Comparison of ENCODE assay signal across 12 cellular contexts in the genomic region with DNA sequence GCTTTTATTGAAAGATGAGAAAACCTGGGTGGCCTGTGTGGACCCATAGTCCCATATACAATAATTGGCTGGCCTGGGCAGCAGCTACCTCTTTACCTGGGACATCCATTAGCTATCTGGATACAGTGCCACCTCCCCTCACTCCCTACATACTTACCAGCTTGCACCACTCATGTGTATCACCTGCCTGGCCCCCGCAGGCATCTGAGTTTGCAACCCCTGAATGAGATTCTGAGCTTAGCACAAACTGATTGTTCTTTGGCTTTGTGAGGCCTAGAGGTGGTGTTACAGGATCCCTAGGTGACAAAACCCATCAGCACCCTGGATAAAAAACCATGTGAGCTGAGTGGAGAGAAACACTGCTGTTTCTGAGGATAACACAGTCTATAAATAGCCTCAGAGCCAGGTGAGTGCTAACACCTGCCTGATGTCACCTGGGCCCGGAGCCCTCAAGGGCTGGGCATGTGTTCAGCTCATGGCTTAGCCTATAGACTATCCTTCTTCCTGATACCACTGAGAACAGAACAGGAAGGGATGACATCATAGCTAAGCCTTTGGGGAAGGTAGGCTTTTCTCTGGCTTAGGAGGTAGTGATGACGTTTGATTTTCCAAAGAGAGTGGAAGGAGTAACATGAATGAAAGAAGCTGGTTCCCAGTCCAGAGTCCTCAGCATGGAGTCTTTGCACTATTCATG. TPM values are rescaled to one million over a fixed set of nuclear protein-coding genes. Genes with fewer than 3 reads are reported as not detected.
DNase-seq lines count a peak whose midpoint lies in the region; ATAC-seq and TF ChIP-seq lines count a peak whose summit lies in the region.
"Had no signal": no experiment of that assay in that cellular context is flagged by ENCODE, and none has a peak within 500 bp of the region (broad histone marks: within the 10 kb centered on the region; RNA-seq: fewer than 3 reads in every experiment).

No MANE protein-coding gene starts in this region.

- no peak for TF ChIP-seq POLR2A in GM18505 (IDR thresholded peaks at IDR 0.05; ENCODE audit: borderline replicate concordance, extremely low read depth, insufficient read depth, insufficient read length)

- H3K27ac ChIP-seq in hepatocyte, result peak overlapping the region; percentile 61
- H3K27ac ChIP-seq: gastrocnemius medialis, right lobe of liver had no signal

- H3K4me2 ChIP-seq in hepatocyte, result no peak overlapping the region

- H3K4me1 ChIP-seq in hepatocyte (ENCODE audit: insufficient read depth), result peaks cover 22% of the 10 kb centered on the region

- no peaks in the 10 kb centered on the region for H3K36me3 ChIP-seq in hepatocyte (replicated peaks; ENCODE audit: insufficient read depth, low read depth)

- no peak for TF ChIP-seq CTCF in hepatocyte (IDR thresholded peaks at IDR 0.05; ENCODE audit: poor library complexity)

- no peaks in the 10 kb centered on the region for H3K9me2 ChIP-seq in hepatocyte (replicated peaks; ENCODE audit: insufficient read depth)

- DNase-seq in CD1c-positive myeloid dendritic cell (ENCODE audit: extremely low spot score) (peak; percentile 56), NCI-H1105 (lab: John Stamatoyannopoulos, UW) (peak; percentile 38), NCI-H69 (lab: John Stamatoyannopoulos, UW) (peak; percentile 66), hepatocyte (ENCODE audit: low spot score) (no peak), kidney glomerular epithelial cell (lab: John Stamatoyannopoulos, UW) (no peak)
- DNase-seq: NCI-H524, T1000 had no signal

- H3K9me3 ChIP-seq in hepatocyte (ENCODE audit: low read depth), result no peaks in the 10 kb centered on the region
- H3K9me3 ChIP-seq: gastrocnemius medialis, right lobe of liver had no signal

- no peak overlapping the region for H2AFZ ChIP-seq in hepatocyte

- ATAC-seq in GM19452 (IDR thresholded peaks at IDR 0.05; ENCODE audit: unreplicated experiment) (no peak), HG02623 (IDR thresholded peaks at IDR 0.05; ENCODE audit: unreplicated experiment) (no peak), GM18505 (IDR thresholded peaks at IDR 0.05; ENCODE audit: unreplicated experiment) (no peak)
- ATAC-seq: gastrocnemius medialis, right lobe of liver had no signal

- peaks cover 22% of the 10 kb centered on the region for H3K79me2 ChIP-seq in hepatocyte

- no peak overlapping the region for H3K4me3 ChIP-seq in hepatocyte
- H3K4me3 ChIP-seq: gastrocnemius medialis, right lobe of liver had no signal

- WGBS in hepatocyte (ENCODE audit: low lambda C conversion rate, missing lambda C conversion rate), result 79% methylated on average over 3 of the region's 3 CpGs

- no peaks in the 10 kb centered on the region for H3K27me3 ChIP-seq in hepatocyte
- H3K27me3 ChIP-seq: gastrocnemius medialis, right lobe of liver had no signal

- peaks cover 4% of the 10 kb centered on the region for H4K20me1 ChIP-seq in hepatocyte (ENCODE audit: insufficient read depth, poor library complexity, severe bottlenecking)

RNA-seq across cellular contexts. Expression of gene PPIF, which starts 2.6 kb away (rescaled TPM):
- total RNA-seq in hepatocyte, result 64.3 and 79.4 TPM in 2 replicates
- 69.7 and 70.3 TPM in 2 replicates for polyA plus RNA-seq in hepatocyte

Comparison
In these comparisons a context has a peak if more than half of its experiments do, and no peak if none do; other contexts are left out.
1. DNase-seq: peak in CD1c-positive myeloid dendritic cell (single experiment), NCI-H1105 (single experiment) and NCI-H69 (single experiment); none in hepatocyte (single experiment) and kidney glomerular epithelial cell (single experiment).